ENCODE assay signal across 32 cellular contexts in the genomic region with DNA sequence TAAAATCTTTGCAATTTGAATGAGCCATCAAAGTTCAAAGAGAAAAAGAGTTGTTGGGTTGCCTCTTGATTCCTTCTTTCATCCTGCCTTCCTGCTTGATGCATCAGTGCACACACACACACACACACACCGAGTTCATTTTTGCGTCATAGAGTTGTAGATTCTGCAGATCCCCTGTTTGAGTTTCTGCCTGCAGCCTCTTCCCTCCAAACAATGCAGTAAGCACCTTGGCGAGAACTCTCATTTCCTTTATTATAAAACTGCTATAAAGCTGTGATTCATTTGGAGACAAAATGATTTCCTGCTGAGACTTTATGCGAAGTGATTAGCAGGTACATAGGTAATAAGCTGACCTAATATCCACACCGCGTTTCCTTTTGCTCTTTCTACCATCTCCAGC. TPM values are rescaled to one million over a fixed set of nuclear protein-coding genes. Genes with fewer than 3 reads are reported as not detected.
"Had no signal": no experiment of that assay in that cellular context is flagged by ENCODE, and none has a peak within 500 bp of the region (broad histone marks: within the 10 kb centered on the region; RNA-seq: fewer than 3 reads in every experiment).

No MANE protein-coding gene starts in this region.

- H3K4me3 ChIP-seq: ascending aorta, cardiac muscle cell had no signal

- H3K9me3 ChIP-seq: ascending aorta had no signal

- H3K36me3 ChIP-seq: ascending aorta, cardiac muscle cell, WERI-Rb-1 had no signal

- DNase-seq: activated CD4-positive, alpha-beta memory T cell treated with anti-CD3 and anti-CD28 coated beads, Interleukin-2, amount 10 ng/mL, durations not matched to agents 7 days and 5 days; activated CD4-positive, alpha-beta T cell treated with anti-CD3 and anti-CD28 coated beads for 1 hour; activated CD4-positive, alpha-beta T cell treated with anti-CD3 and anti-CD28 coated beads for 36 hours; activated CD4-positive, alpha-beta T cell treated with anti-CD3 and anti-CD28 coated beads for 48 hours; activated CD4-positive, alpha-beta T cell treated with anti-CD3 and anti-CD28 coated beads, Interleukin-2, amount 10 ng/mL, durations not matched to agents 7 days and 5 days; activated CD4-positive, alpha-beta T cell treated with anti-CD3 and anti-CD28 coated beads, Interleukin-2, amount 50 U/mL, for 48 hours; activated CD4-positive, CD25-positive, alpha-beta regulatory T cell; activated CD8-positive, alpha-beta memory T cell treated with anti-CD3 and anti-CD28 coated beads for 24 hours; activated CD8-positive, alpha-beta memory T cell treated with anti-CD3 and anti-CD28 coated beads, Interleukin-2, amount 10 ng/mL, durations not matched to agents 7 days and 5 days; activated CD8-positive, alpha-beta memory T cell treated with anti-CD3 and anti-CD28 coated beads, Interleukin-2, amount 50 U/mL, for 48 hours; activated CD8-positive, alpha-beta T cell treated with anti-CD3 and anti-CD28 coated beads, Interleukin-2, amount 10 ng/mL, durations not matched to agents 7 days and 5 days; activated effector memory CD4-positive, alpha-beta T cell treated with Interleukin-2 at 50 U/mL for 16 hours; activated gamma-delta T cell; activated naive CD4-positive, alpha-beta T cell treated with anti-CD3 and anti-CD28 coated beads, Interleukin-2, amount 10 ng/mL, durations not matched to agents 7 days and 5 days; activated naive CD4-positive, alpha-beta T cell treated with Interleukin-2 at 50 U/mL for 16 hours; activated naive CD8-positive, alpha-beta T cell treated with anti-CD3 and anti-CD28 coated beads, Interleukin-2, amount 10 ng/mL, durations not matched to agents 7 days and 5 days; activated naive CD8-positive, alpha-beta T cell treated with anti-CD3 and anti-CD28 coated beads, Interleukin-2, amount 50 U/mL, for 24 hours; activated T-cell treated with anti-CD3 and anti-CD28 coated beads, Interleukin-2, amount 50 U/mL, for 24 hours; activated T-cell treated with anti-CD3 and anti-CD28 coated beads, Interleukin-2, amount 50 U/mL, for 48 hours; amygdala; anterior cingulate cortex; caudate nucleus; cerebellar nuclear complex; T-helper 1 cell; T-helper 2 cell; T-helper 9 cell; WERI-Rb-1 had no signal

- ATAC-seq: activated CD4-positive, alpha-beta T cell treated with anti-CD3 and anti-CD28 coated beads for 36 hours; activated CD4-positive, CD25-positive, alpha-beta regulatory T cell treated with anti-CD3 and anti-CD28 coated beads, Interleukin-2, amount 50 U/mL, for 24 hours; activated CD8-positive, alpha-beta memory T cell treated with anti-CD3 and anti-CD28 coated beads, Interleukin-2, amount 10 ng/mL, durations not matched to agents 7 days and 5 days; activated CD8-positive, alpha-beta T cell treated with anti-CD3 and anti-CD28 coated beads, Interleukin-2, amount 10 ng/mL, durations not matched to agents 7 days and 5 days; activated naive CD8-positive, alpha-beta T cell treated with anti-CD3 and anti-CD28 coated beads, Interleukin-2, amount 50 U/mL, for 24 hours; WTC11 had no signal

- H3K4me1 ChIP-seq: ascending aorta had no signal

RNA-seq across cellular contexts. Expression of a gene that starts 26.7 kb away (rescaled TPM):
- total RNA-seq: activated CD4-positive, alpha-beta memory T cell treated with anti-CD3 and anti-CD28 coated beads, Interleukin-2, amount 10 ng/mL, durations not matched to agents 7 days and 5 days; activated CD4-positive, alpha-beta T cell treated with anti-CD3 and anti-CD28 coated beads for 36 hours; activated CD4-positive, alpha-beta T cell treated with anti-CD3 and anti-CD28 coated beads, Interleukin-2, amount 10 ng/mL, durations not matched to agents 7 days and 5 days; activated CD8-positive, alpha-beta memory T cell treated with anti-CD3 and anti-CD28 coated beads, Interleukin-2, amount 10 ng/mL, durations not matched to agents 7 days and 5 days; activated CD8-positive, alpha-beta T cell treated with anti-CD3 and anti-CD28 coated beads, Interleukin-2, amount 10 ng/mL, durations not matched to agents 7 days and 5 days; activated naive CD8-positive, alpha-beta T cell treated with anti-CD3 and anti-CD28 coated beads, Interleukin-2, amount 10 ng/mL, durations not matched to agents 7 days and 5 days; activated T-helper 2 cell treated with anti-CD3 and anti-CD28 coated beads, Interferon-gamma antibody, Interleukin-2, Interleukin-4, amounts not matched to agents 10 μg/mL and 5 μg/mL and 100 μg/mL, durations not matched to agents 14 hours and 24 hours and 36 hours; ascending aorta had no signal
